In the genomic region with DNA sequence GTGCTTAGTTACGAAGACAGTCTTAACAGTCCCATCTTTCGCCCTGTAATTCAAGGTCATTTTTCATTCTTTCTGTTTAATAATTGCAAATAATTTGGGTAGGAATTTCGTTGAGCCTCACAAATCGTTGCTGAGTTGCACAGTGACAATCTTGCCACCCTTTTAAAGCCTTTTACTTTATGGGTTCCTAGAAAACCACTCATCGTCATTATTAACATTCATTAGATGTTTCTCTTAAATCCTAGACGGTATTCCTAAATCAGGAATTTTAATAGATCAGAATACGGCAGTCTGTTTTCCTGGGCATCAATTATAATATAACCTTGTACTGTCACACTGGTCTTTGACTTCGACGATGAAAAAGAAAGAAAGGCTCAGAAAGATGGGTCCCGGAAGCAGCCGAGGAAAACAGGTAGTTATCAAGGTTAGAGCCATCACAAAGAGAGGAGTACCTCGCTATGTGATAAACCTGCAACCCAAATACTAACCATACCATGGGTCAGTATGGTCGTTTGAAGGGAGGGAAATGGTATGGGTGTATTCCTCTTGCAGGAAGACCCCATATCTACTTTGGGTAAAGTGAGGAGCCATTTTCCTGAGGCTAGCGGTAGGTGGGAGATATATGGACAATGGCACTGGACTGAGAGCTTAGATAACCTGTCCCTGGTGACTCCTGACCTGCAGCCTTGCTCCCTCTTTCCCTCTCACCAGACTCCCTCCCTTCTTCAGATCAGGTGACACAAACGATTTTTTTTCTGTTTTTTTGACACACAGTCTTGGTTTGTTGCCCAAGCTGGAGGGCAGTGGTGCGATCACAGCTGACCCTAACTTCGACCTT, we compare ENCODE assay signal across 8 cellular contexts. TPM values are rescaled to one million over a fixed set of nuclear protein-coding genes. Genes with fewer than 3 reads are reported as not detected.
DNase-seq lines count a peak whose midpoint lies in the region; ATAC-seq and TF ChIP-seq lines count a peak whose summit lies in the region.

No MANE protein-coding gene starts in this region.

- peak overlapping the region; percentile 100 for H3K27ac Mint-ChIP-seq in T-helper 17 cell

- no peaks in the 10 kb centered on the region for H3K27me3 ChIP-seq in ACC112 (ENCODE audit: insufficient read depth, low read length)
- H3K27me3 ChIP-seq in gastroesophageal sphincter = no peaks in the 10 kb centered on the region

- no peaks in the 10 kb centered on the region for H3K27me3 Mint-ChIP-seq in T-helper 17 cell

- H3K4me3 ChIP-seq in ACC112 (ENCODE audit: low read depth, low read length) = peak overlapping the region; percentile 92
- H3K4me3 ChIP-seq in gastroesophageal sphincter = peak overlapping the region; percentile 77 to 93
- peak overlapping the region; percentile 89 for H3K4me3 ChIP-seq in skeletal muscle cell (ENCODE audit: low read depth, low read length)

- H3K4me3 Mint-ChIP-seq in T-helper 17 cell = peak overlapping the region; percentile 97

- TF ChIP-seq POLR2A in gastroesophageal sphincter (IDR thresholded peaks at IDR 0.05) = no peak

- peak overlapping the region; percentile 80 for H3K27ac ChIP-seq in ACC112 (ENCODE audit: low read depth, low read length)
- peak overlapping the region; percentile 92 to 98 (median 95) for H3K27ac ChIP-seq in gastroesophageal sphincter

- TF ChIP-seq EP300 in gastroesophageal sphincter (IDR thresholded peaks at IDR 0.05) = no peak

- H3K36me3 ChIP-seq in ACC112 (ENCODE audit: insufficient read depth, low read length) = no peaks in the 10 kb centered on the region
- H3K36me3 ChIP-seq in gastroesophageal sphincter = no peaks in the 10 kb centered on the region

- peak overlapping the region; percentile 29 for H2AFZ ChIP-seq in ACC112 (ENCODE audit: low read length, unreplicated experiment)

- DNase-seq in T-helper 17 cell = no peak
- DNase-seq in skeletal muscle cell (ENCODE audit: low read depth) = no peak
- DNase-seq in G401 (ENCODE audit: low spot score) = no peak

- no peaks in the 10 kb centered on the region for H3K9me3 ChIP-seq in T-helper 17 cell (ENCODE audit: control insufficient read depth, low read length, poor library complexity, severe bottlenecking)
- no peaks in the 10 kb centered on the region for H3K9me3 ChIP-seq in gastroesophageal sphincter

- H3K79me2 ChIP-seq in ACC112 (ENCODE audit: control insufficient read depth, insufficient read depth, low read length, unreplicated experiment) = peaks cover 44% of the 10 kb centered on the region

- peak; percentile 0 for ATAC-seq in GM21390 (IDR thresholded peaks at IDR 0.05; ENCODE audit: unreplicated experiment)
- no peak for ATAC-seq in T-helper 17 cell
- ATAC-seq in gastroesophageal sphincter = no peak
- ATAC-seq in HG03457 (IDR thresholded peaks at IDR 0.05; ENCODE audit: unreplicated experiment) = no peak
- no peak for ATAC-seq in GM21786 (IDR thresholded peaks at IDR 0.05; ENCODE audit: unreplicated experiment)

- H3K4me1 Mint-ChIP-seq in T-helper 17 cell = peaks cover 38% of the 10 kb centered on the region

- in situ Hi-C loops in G401 (cut with HindIII; ENCODE audit: low sequenced_read_pairs) = no loop called here

- peaks cover 10% of the 10 kb centered on the region for H3K36me3 Mint-ChIP-seq in T-helper 17 cell (ENCODE audit: low read depth)

- no peak for TF ChIP-seq CTCF in gastroesophageal sphincter (IDR thresholded peaks at IDR 0.05)

- 26 to 39% methylated on average over 17 of the region's 17 CpGs for WGBS in gastroesophageal sphincter (ENCODE audit: low coverage in 1 of 2), 2 donors

- H3K4me1 ChIP-seq in ACC112 (ENCODE audit: control insufficient read depth, insufficient read depth, low read length, unreplicated experiment) (peaks cover 26% of the 10 kb centered on the region), gastroesophageal sphincter (peaks cover 4 to 43% (median 20%) of the 10 kb centered on the region in 3 donors)

RNA-seq across cellular contexts. Expression of a gene that starts 1.0 kb away (rescaled TPM):
- total RNA-seq in T-helper 17 cell = 100 to 1,000 TPM; 454 to 510 TPM
- total RNA-seq in gastroesophageal sphincter = 100 to 1,000 TPM; 111 to 309 (median 188) TPM
- 199 and 255 TPM in 2 replicates for total RNA-seq in G401 (2014; rRNA removed; shearing (Covaris generic))

RNA-seq across cellular contexts. Expression of a gene that starts 17.5 kb away (rescaled TPM):
- total RNA-seq in T-helper 17 cell (10 to 100 TPM; 50.8 to 54.9 TPM), gastroesophageal sphincter (10 to 100 TPM; 36.9 to 66.8 (median 42.2) TPM)
- total RNA-seq in G401 (2014; rRNA removed; shearing (Covaris generic)) = 39.4 and 61.2 TPM in 2 replicates
